20 cellular contexts compared by ENCODE assay signal in genomic region chr6:40555092-40555491, GRCh38. TPM values are rescaled to one million over a fixed set of nuclear protein-coding genes. Genes with fewer than 3 reads are reported as not detected.
DNase-seq lines count a peak whose midpoint lies in the region; ATAC-seq and TF ChIP-seq lines count a peak whose summit lies in the region.
"Had no signal": no experiment of that assay in that cellular context is flagged by ENCODE, and none has a peak within 500 bp of the region (broad histone marks: within the 10 kb centered on the region; RNA-seq: fewer than 3 reads in every experiment).

No MANE protein-coding gene starts in this region.

- H3K4me3 ChIP-seq in neural progenitor cell (no peak overlapping the region), thyroid gland (replicated peaks in 1 of 3) (no peak overlapping the region), WERI-Rb-1 (ENCODE audit: low read depth, low read length) (no peak overlapping the region), left lung (no peak overlapping the region)
- H3K4me3 ChIP-seq: A549; BLaER1 treated with 17β-estradiol and CSF1 and Interleukin-3, amounts not matched to agents 10 nM and 100 nM; GM23338 had no signal

- H4K20me1 ChIP-seq in neural progenitor cell (ENCODE audit: low read depth) = no peaks in the 10 kb centered on the region

- 56 to 59% methylated on average over 7 to 8 of the region's 8 CpGs for WGBS in thyroid gland, 2 donors

- H3K9me3 Mint-ChIP-seq in neural progenitor cell = no peaks in the 10 kb centered on the region
- H3K9me3 Mint-ChIP-seq: CD8-positive, alpha-beta memory T cell; GM23338; IgD-negative memory B cell had no signal

- H3K4me1 ChIP-seq in neural progenitor cell (peaks cover 12% of the 10 kb centered on the region), thyroid gland (peaks cover 24 to 52% of the 10 kb centered on the region in 2 donors), left lung (no peaks in the 10 kb centered on the region)
- H3K4me1 ChIP-seq: A549 had no signal

- H3K27me3 ChIP-seq in neural progenitor cell (no peaks in the 10 kb centered on the region), thyroid gland (no peaks in the 10 kb centered on the region), WERI-Rb-1 (ENCODE audit: insufficient read depth, low read depth, severe bottlenecking) (no peaks in the 10 kb centered on the region), left lung (no peaks in the 10 kb centered on the region)
- H3K27me3 ChIP-seq: BLaER1 treated with 17β-estradiol and CSF1 and Interleukin-3, amounts not matched to agents 10 nM and 100 nM had no signal

- H3K36me3 ChIP-seq in neural progenitor cell = no peaks in the 10 kb centered on the region
- no peaks in the 10 kb centered on the region for H3K36me3 ChIP-seq in thyroid gland
- H3K36me3 ChIP-seq in WERI-Rb-1 = peaks cover 20% of the 10 kb centered on the region
- no peaks in the 10 kb centered on the region for H3K36me3 ChIP-seq in left lung

- peaks cover 2% of the 10 kb centered on the region for H3K27me3 Mint-ChIP-seq in neural progenitor cell (ENCODE audit: insufficient read depth, low read depth)

- H3K9me3 ChIP-seq in neural progenitor cell (ENCODE audit: low read depth) (no peaks in the 10 kb centered on the region), thyroid gland (no peaks in the 10 kb centered on the region), WERI-Rb-1 (ENCODE audit: severe bottlenecking) (no peaks in the 10 kb centered on the region), left lung (no peaks in the 10 kb centered on the region)
- H3K9me3 ChIP-seq: A549; BLaER1 treated with 17β-estradiol and CSF1 and Interleukin-3, amounts not matched to agents 10 nM and 100 nM had no signal

- TF ChIP-seq CTCF in neural progenitor cell (IDR thresholded peaks at IDR 0.05) (no peak), thyroid gland (IDR thresholded peaks at IDR 0.05) (no peak), WERI-Rb-1 (IDR thresholded peaks at IDR 0.05; ENCODE audit: low read depth, low read length) (no peak), left lung (IDR thresholded peaks at IDR 0.05) (no peak)

- intact Hi-C loops in cardiac septum (cut with DNase I) (no loop called here), left ventricle myocardium superior (cut with micrococcal nuclease) (no loop called here), thyroid gland (cut with DNase I) (no loop called here), left lung (cut with DNase I) (no loop called here)

- DNase-seq in cardiac septum (ENCODE audit: low spot score) (peak; percentile 58), left ventricle myocardium superior (no peak), M059J (ENCODE audit: low read depth) (peak; percentile 21), neural progenitor cell (ENCODE audit: low spot score) (no peak), thyroid gland (peak; percentile 67 to 73), WERI-Rb-1 (no peak), left lung (no peak)
- no peak for DNase-seq in activated naive CD4-positive, alpha-beta T cell (lab: John Stamatoyannopoulos, UW)
- DNase-seq: CD8-positive, alpha-beta memory T cell; COR-L47; GF-D8; H7; KBM-7 had no signal

- no peak overlapping the region for H3K27ac Mint-ChIP-seq in neural progenitor cell
- H3K27ac Mint-ChIP-seq: CD8-positive, alpha-beta memory T cell; GM23338; IgD-negative memory B cell had no signal

- H2AFZ ChIP-seq in neural progenitor cell (replicated peaks) = no peak overlapping the region
- H2AFZ ChIP-seq: GM23338 had no signal

- no peak for ATAC-seq in left ventricle myocardium superior
- no peak for ATAC-seq in left lung
- ATAC-seq: A549, HCT116, HepG2 had no signal

- H3K4me3 Mint-ChIP-seq in neural progenitor cell = no peak overlapping the region
- H3K4me3 Mint-ChIP-seq: CD8-positive, alpha-beta memory T cell; GM23338; IgD-negative memory B cell had no signal

- H3K79me2 ChIP-seq in neural progenitor cell (ENCODE audit: low read depth) = no peaks in the 10 kb centered on the region

- H3K27ac ChIP-seq in neural progenitor cell = no peak overlapping the region
- H3K27ac ChIP-seq in thyroid gland = peak overlapping the region in 1 of 3 donors; percentile 44
- H3K27ac ChIP-seq in WERI-Rb-1 = no peak overlapping the region
- H3K27ac ChIP-seq in left lung = no peak overlapping the region
- H3K27ac ChIP-seq: 22Rv1; A549; BLaER1 treated with 17β-estradiol and CSF1 and Interleukin-3, amounts not matched to agents 10 nM and 100 nM had no signal

- peaks cover 22% of the 10 kb centered on the region for H3K4me1 Mint-ChIP-seq in neural progenitor cell
- H3K4me1 Mint-ChIP-seq: CD8-positive, alpha-beta memory T cell; IgD-negative memory B cell had no signal

- H3F3A ChIP-seq in neural progenitor cell (ENCODE audit: low read depth) = no peaks in the 10 kb centered on the region

- TF ChIP-seq POLR2A in thyroid gland (IDR thresholded peaks at IDR 0.05) = no peak

- H3K9ac ChIP-seq in neural progenitor cell = no peak overlapping the region
- H3K9ac ChIP-seq: BLaER1 treated with 17β-estradiol and CSF1 and Interleukin-3, amounts not matched to agents 10 nM and 100 nM had no signal

- H3K36me3 Mint-ChIP-seq in neural progenitor cell = no peaks in the 10 kb centered on the region
- H3K36me3 Mint-ChIP-seq: CD8-positive, alpha-beta memory T cell; IgD-negative memory B cell had no signal

- H3K4me2 ChIP-seq in neural progenitor cell = peak overlapping the region; percentile 18
- H3K4me2 ChIP-seq: A549 had no signal

RNA-seq across cellular contexts. Expression of gene LRFN2, which starts 32.1 kb away (rescaled TPM):
- total RNA-seq in cardiac septum = not detected
- total RNA-seq in left ventricle myocardium superior = not detected
- total RNA-seq in M059J (2014; rRNA removed; shearing (Covaris generic)) = not detected in 2 replicates
- 0.40 TPM in 1 of 2 replicates, not detected in the other for total RNA-seq in neural progenitor cell (ENCODE audit: low replicate concordance)
- total RNA-seq in thyroid gland = under 1 TPM in 1 of 4 donors, not detected in 3; 0.13 TPM
- under 1 TPM in 1 of 2 donors, not detected in 1; 0.06 TPM for total RNA-seq in left lung
- total RNA-seq: CD8-positive, alpha-beta memory T cell; HepG2 had no signal

Comparison
In these comparisons a context has a peak if more than half of its experiments do, and no peak if none do; other contexts are left out.
1. DNase-seq: peak in cardiac septum (single experiment), M059J (single experiment) and thyroid gland (2 of 2); none in left ventricle myocardium superior (single experiment), neural progenitor cell (single experiment), activated naive CD4-positive, alpha-beta T cell (0 of 4), WERI-Rb-1 (single experiment) and left lung (0 of 2).